In genomic region chr1:120356170-120356569, GRCh38 we compare ENCODE assay signal across 7 cellular contexts. TPM values are rescaled to one million over a fixed set of nuclear protein-coding genes. Genes with fewer than 3 reads are reported as not detected.
DNase-seq lines count a peak whose midpoint lies in the region; ATAC-seq, FAIRE-seq and TF ChIP-seq lines count a peak whose summit lies in the region.
"Not testable (repeated sequence)": the region's sequence is repeated elsewhere in the genome, so short reads cannot be mapped to it uniquely, and the experiment has no call there.

No MANE protein-coding gene starts in this region.

- H3K9me3 Mint-ChIP-seq in activated CD8-positive, alpha-beta T cell treated with anti-CD3 and anti-CD28 coated beads, Interleukin-2, amount 10 ng/mL, durations not matched to agents 7 days and 5 days (ENCODE audit: insufficient read depth), result not testable (repeated sequence)

- dilution Hi-C loops in keratinocyte (cut with MboI; ENCODE audit: extremely low pct_ligation_motif_present, low sequenced_read_pairs), result not testable (repeated sequence)

- H3K4me1 Mint-ChIP-seq in activated CD8-positive, alpha-beta T cell treated with anti-CD3 and anti-CD28 coated beads, Interleukin-2, amount 10 ng/mL, durations not matched to agents 7 days and 5 days (ENCODE audit: low read depth), result peaks cover 11% of the 10 kb centered on the region

- H3K4me3 Mint-ChIP-seq in activated CD8-positive, alpha-beta T cell treated with anti-CD3 and anti-CD28 coated beads, Interleukin-2, amount 10 ng/mL, durations not matched to agents 7 days and 5 days, result not testable (repeated sequence)

- not testable (repeated sequence) for H3K27ac ChIP-seq in keratinocyte (ENCODE audit: control insufficient read depth, insufficient read depth, low read length)

- not testable (repeated sequence) for H3K4me2 ChIP-seq in keratinocyte (ENCODE audit: control insufficient read depth, extremely low read depth, insufficient read depth, low read depth, low read length)

- peak; percentile 38 for DNase-seq in ELR (ENCODE audit: low read depth)
- peak; percentile 8 for DNase-seq in LoVo (ENCODE audit: low spot score)
- peak; percentile 39 for DNase-seq in RKO (ENCODE audit: low spot score)
- DNase-seq in activated CD8-positive, alpha-beta T cell treated with anti-CD3 and anti-CD28 coated beads, Interleukin-2, amount 10 ng/mL, durations not matched to agents 7 days and 5 days, result peak; percentile 24
- DNase-seq in choroid plexus epithelial cell (ENCODE audit: low read depth), result peak; percentile 9
- not testable (repeated sequence) for DNase-seq in keratinocyte (ENCODE audit: low read depth, low spot score)
- peak; percentile 6 for DNase-seq in pons (ENCODE audit: low spot score)

- H3K9ac ChIP-seq in keratinocyte (ENCODE audit: control insufficient read depth, extremely low read depth, insufficient read depth, low read length), result not testable (repeated sequence)

- not testable (repeated sequence) for H3K9me3 ChIP-seq in keratinocyte (ENCODE audit: control insufficient read depth, low read depth, low read length)

- H3K36me3 ChIP-seq in keratinocyte (ENCODE audit: control insufficient read depth in 2 of 2, extremely low read depth in 1 of 2, insufficient read depth in 2 of 2, low read length in 2 of 2), result not testable (repeated sequence)

- H3K9me1 ChIP-seq in keratinocyte (ENCODE audit: control insufficient read depth, extremely low read depth, insufficient read depth, low read length), result not testable (repeated sequence)

- TF ChIP-seq CTCF in choroid plexus epithelial cell (conservative IDR thresholded peaks at IDR 0.05; ENCODE audit: low read depth, low read length), result peak; percentile 9
- TF ChIP-seq CTCF in keratinocyte (optimal IDR thresholded peaks at IDR 0.05 in 1 of 3, IDR thresholded peaks at IDR 0.05 in 1 of 3, conservative IDR thresholded peaks at IDR 0.05 in 1 of 3; ENCODE audit: extremely low read depth in 1 of 3, insufficient read depth in 2 of 3, low read length in 3 of 3), result peak in 2 of 3 experiments; percentile 18 to 21

- not testable (repeated sequence) for ATAC-seq in activated CD8-positive, alpha-beta T cell treated with anti-CD3 and anti-CD28 coated beads, Interleukin-2, amount 10 ng/mL, durations not matched to agents 7 days and 5 days

- not testable (repeated sequence) for H3K27ac Mint-ChIP-seq in activated CD8-positive, alpha-beta T cell treated with anti-CD3 and anti-CD28 coated beads, Interleukin-2, amount 10 ng/mL, durations not matched to agents 7 days and 5 days

- H3K27me3 Mint-ChIP-seq in activated CD8-positive, alpha-beta T cell treated with anti-CD3 and anti-CD28 coated beads, Interleukin-2, amount 10 ng/mL, durations not matched to agents 7 days and 5 days (ENCODE audit: low read depth), result not testable (repeated sequence)

- not testable (repeated sequence) for H3K79me2 ChIP-seq in keratinocyte (ENCODE audit: control insufficient read depth, insufficient read depth, low read length)

- CTCF ChIA-PET in activated CD8-positive, alpha-beta T cell treated with anti-CD3 and anti-CD28 coated beads, Interleukin-2, amount 10 ng/mL, durations not matched to agents 7 days and 5 days (lab: Charles Lee), result not testable (repeated sequence)

- H4K20me1 ChIP-seq in keratinocyte (ENCODE audit: control insufficient read depth, extremely low read depth, insufficient read depth, low read length), result not testable (repeated sequence)

- not testable (repeated sequence) for H3K27me3 ChIP-seq in keratinocyte (ENCODE audit: control insufficient read depth, extremely low read depth, insufficient read depth, low read length)

- H2AFZ ChIP-seq in keratinocyte (ENCODE audit: control insufficient read depth, low read length), result not testable (repeated sequence)

- not testable (repeated sequence) for H3K4me3 ChIP-seq in choroid plexus epithelial cell (ENCODE audit: low read depth, low read length); keratinocyte (ENCODE audit: control insufficient read depth in 2 of 3, extremely low read depth in 1 of 3, insufficient read depth in 2 of 3, low read depth in 1 of 3, low read length in 3 of 3)

- H3K4me1 ChIP-seq in keratinocyte (ENCODE audit: control insufficient read depth, extremely low read depth, insufficient read depth, low read length), result not testable (repeated sequence)

- not testable (repeated sequence) for H3K36me3 Mint-ChIP-seq in activated CD8-positive, alpha-beta T cell treated with anti-CD3 and anti-CD28 coated beads, Interleukin-2, amount 10 ng/mL, durations not matched to agents 7 days and 5 days (ENCODE audit: low read depth)

- FAIRE-seq in keratinocyte (lab: Jason Lieb, UNC), result not testable (repeated sequence)

- POLR2A ChIA-PET in activated CD8-positive, alpha-beta T cell treated with anti-CD3 and anti-CD28 coated beads, Interleukin-2, amount 10 ng/mL, durations not matched to agents 7 days and 5 days (lab: Charles Lee), result not testable (repeated sequence)

RNA-seq across cellular contexts. Expression of gene NBPF8, which starts 58.7 kb away (rescaled TPM):
- total RNA-seq in activated CD8-positive, alpha-beta T cell treated with anti-CD3 and anti-CD28 coated beads, Interleukin-2, amount 10 ng/mL, durations not matched to agents 7 days and 5 days, result 10 to 100 TPM; 29.0 to 29.6 TPM
- polyA plus RNA-seq in keratinocyte, result 16.1 to 25.8 TPM (median 20.6 TPM) in 3 replicates
- polyA plus RNA-seq in keratinocyte (2011; ENCODE audit: low read depth), result 4.4 TPM
- polyA plus RNA-seq in keratinocyte (2011; cell fraction: cytosol; rRNA removed), result 7.7 and 11.7 TPM in 2 replicates
- polyA plus RNA-seq in keratinocyte (2011; cell fraction: nucleus; rRNA removed), result 87.1 and 92.2 TPM in 2 replicates
- 10.3 and 10.4 TPM in 2 replicates for polyA plus RNA-seq in keratinocyte (2012; ENCODE audit: low replicate concordance)
- polyA minus RNA-seq in keratinocyte, result 6.9 to 24.0 TPM (median 14.5 TPM) in 3 replicates
- 7.7 TPM for polyA minus RNA-seq in keratinocyte (2011; cell fraction: cytosol; rRNA and poly(A)+ RNA removed)
- 11.0 and 22.0 TPM in 2 replicates for polyA minus RNA-seq in keratinocyte (2011; cell fraction: nucleus; rRNA and poly(A)+ RNA removed)
